ENCODE assay signal across 25 cellular contexts in genomic region chr7:22195402-22195801, GRCh38.
"Had no signal": no experiment of that assay in that cellular context is flagged by ENCODE, and none has a peak within 500 bp of the region (broad histone marks: within the 10 kb centered on the region; RNA-seq: fewer than 3 reads in every experiment).

No MANE protein-coding gene starts in this region.

- H3K27ac ChIP-seq: lower lobe of right lung, prostate gland, thoracic aorta, vagina, VCaP had no signal

- DNase-seq: activated CD4-positive, alpha-beta T cell treated with anti-CD3 and anti-CD28 coated beads, Interleukin-2, amount 10 ng/mL, durations not matched to agents 7 days and 5 days; activated CD4-positive, CD25-positive, alpha-beta regulatory T cell treated with anti-CD3 and anti-CD28 coated beads, Interleukin-2, amount 50 U/mL, for 72 hours; activated CD8-positive, alpha-beta memory T cell treated with anti-CD3 and anti-CD28 coated beads, Interleukin-2, amount 10 ng/mL, durations not matched to agents 7 days and 5 days; activated CD8-positive, alpha-beta T cell treated with anti-CD3 and anti-CD28 coated beads for 36 hours; activated effector memory CD4-positive, alpha-beta T cell treated with anti-CD3 and anti-CD28 coated beads, Interleukin-2, amount 50 U/mL, for 16 hours; activated naive CD4-positive, alpha-beta T cell treated with anti-CD3 and anti-CD28 coated beads, Interleukin-2, amount 50 U/mL, for 16 hours; activated naive CD8-positive, alpha-beta T cell treated with anti-CD3 and anti-CD28 coated beads, Interleukin-2, amount 50 U/mL, for 24 hours; activated T-cell treated with anti-CD3 and anti-CD28 coated beads for 4 hours; effector CD4-positive, alpha-beta T cell; foreskin melanocyte; lower lobe of right lung; mesendoderm; naive B cell; spleen; stimulated activated CD4-positive, alpha-beta T cell treated with anti-CD3 and anti-CD28 coated beads, Interleukin-4, amount 100 ng/mL, for 1 hour; stimulated activated naive CD4-positive, alpha-beta T cell had no signal

- H3K4me3 ChIP-seq: body of pancreas, lower lobe of right lung, prostate gland, spleen, thoracic aorta, vagina had no signal

- H3K4me1 Mint-ChIP-seq: activated CD4-positive, alpha-beta T cell treated with anti-CD3 and anti-CD28 coated beads, Interleukin-2, amount 10 ng/mL, durations not matched to agents 7 days and 5 days; activated CD8-positive, alpha-beta memory T cell treated with anti-CD3 and anti-CD28 coated beads, Interleukin-2, amount 10 ng/mL, durations not matched to agents 7 days and 5 days; activated naive CD8-positive, alpha-beta T cell treated with anti-CD3 and anti-CD28 coated beads, Interleukin-2, amount 50 U/mL, for 24 hours; naive B cell had no signal

- ATAC-seq: activated CD8-positive, alpha-beta memory T cell treated with anti-CD3 and anti-CD28 coated beads, Interleukin-2, amount 10 ng/mL, durations not matched to agents 7 days and 5 days; activated CD8-positive, alpha-beta T cell treated with anti-CD3 and anti-CD28 coated beads for 36 hours; activated naive CD8-positive, alpha-beta T cell treated with anti-CD3 and anti-CD28 coated beads, Interleukin-2, amount 50 U/mL, for 24 hours; body of pancreas; lower lobe of right lung had no signal

- H3K36me3 ChIP-seq: prostate gland, thoracic aorta had no signal

- H3K27me3 Mint-ChIP-seq: activated CD4-positive, alpha-beta T cell treated with anti-CD3 and anti-CD28 coated beads, Interleukin-2, amount 10 ng/mL, durations not matched to agents 7 days and 5 days; activated CD8-positive, alpha-beta T cell treated with anti-CD3 and anti-CD28 coated beads for 36 hours; naive B cell; type B pancreatic cell had no signal

- H3K4me1 ChIP-seq: prostate gland had no signal

- H3K9me3 ChIP-seq: body of pancreas, lower lobe of right lung, prostate gland, spleen, thoracic aorta, vagina had no signal

- H3K9me3 Mint-ChIP-seq: activated CD4-positive, alpha-beta T cell treated with anti-CD3 and anti-CD28 coated beads, Interleukin-2, amount 10 ng/mL, durations not matched to agents 7 days and 5 days; activated CD8-positive, alpha-beta T cell treated with anti-CD3 and anti-CD28 coated beads for 36 hours; activated naive CD8-positive, alpha-beta T cell treated with anti-CD3 and anti-CD28 coated beads, Interleukin-2, amount 50 U/mL, for 24 hours; naive B cell; neural crest cell; T-helper 2 cell treated with Interferon-gamma antibody and Interleukin-4, amounts not matched to agents 5 μg/mL and 100 μg/mL, for 36 hours; type B pancreatic cell had no signal

- H3K36me3 Mint-ChIP-seq: activated CD8-positive, alpha-beta memory T cell treated with anti-CD3 and anti-CD28 coated beads, Interleukin-2, amount 10 ng/mL, durations not matched to agents 7 days and 5 days; type B pancreatic cell had no signal

- H3K27me3 ChIP-seq: body of pancreas, spleen, vagina had no signal

- H3K4me3 Mint-ChIP-seq: activated CD4-positive, alpha-beta T cell treated with anti-CD3 and anti-CD28 coated beads, Interleukin-2, amount 10 ng/mL, durations not matched to agents 7 days and 5 days; activated CD8-positive, alpha-beta memory T cell treated with anti-CD3 and anti-CD28 coated beads, Interleukin-2, amount 10 ng/mL, durations not matched to agents 7 days and 5 days; activated CD8-positive, alpha-beta T cell treated with anti-CD3 and anti-CD28 coated beads for 36 hours; activated naive CD8-positive, alpha-beta T cell treated with anti-CD3 and anti-CD28 coated beads, Interleukin-2, amount 50 U/mL, for 24 hours; naive B cell; neural crest cell; T-helper 2 cell treated with Interferon-gamma antibody and Interleukin-4, amounts not matched to agents 5 μg/mL and 100 μg/mL, for 36 hours had no signal

- H3K27ac Mint-ChIP-seq: activated CD4-positive, alpha-beta T cell treated with anti-CD3 and anti-CD28 coated beads, Interleukin-2, amount 10 ng/mL, durations not matched to agents 7 days and 5 days; activated CD8-positive, alpha-beta memory T cell treated with anti-CD3 and anti-CD28 coated beads, Interleukin-2, amount 10 ng/mL, durations not matched to agents 7 days and 5 days; activated CD8-positive, alpha-beta T cell treated with anti-CD3 and anti-CD28 coated beads for 36 hours; activated naive CD8-positive, alpha-beta T cell treated with anti-CD3 and anti-CD28 coated beads, Interleukin-2, amount 50 U/mL, for 24 hours; T-helper 2 cell treated with Interferon-gamma antibody and Interleukin-4, amounts not matched to agents 5 μg/mL and 100 μg/mL, for 36 hours; type B pancreatic cell had no signal

- FAIRE-seq: keratinocyte had no signal
